In the genomic region with DNA sequence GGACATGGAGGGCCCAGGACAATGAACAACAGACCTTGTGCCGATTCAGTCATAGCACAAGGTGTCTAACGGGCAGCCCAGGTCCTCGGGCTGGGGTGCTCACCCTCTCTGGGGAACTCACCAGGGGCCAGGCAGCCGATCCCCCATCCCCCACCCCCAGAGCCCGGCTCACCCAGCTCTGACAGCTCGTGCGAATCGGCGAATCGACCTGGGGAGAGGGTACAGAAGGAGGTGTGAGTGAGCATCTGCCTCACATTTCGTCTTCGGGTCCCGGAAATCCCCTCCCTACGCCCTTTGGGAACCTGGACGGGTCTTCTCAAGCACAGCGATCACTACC, we compare ENCODE assay signal across 8 cellular contexts. TPM values are rescaled to one million over a fixed set of nuclear protein-coding genes. Genes with fewer than 3 reads are reported as not detected.
A peak's percentile ranks its signal among the peaks of the same experiment; 100 is the strongest.
DNase-seq lines count a peak whose midpoint lies in the region; ATAC-seq, FAIRE-seq and TF ChIP-seq lines count a peak whose summit lies in the region.

No MANE protein-coding gene starts in this region.

- no peaks in the 10 kb centered on the region for H3K9me3 Mint-ChIP-seq in memory B cell

- H3K27ac Mint-ChIP-seq in memory B cell = peak overlapping the region; percentile 88

- no peak for TF ChIP-seq POLR2A in GM12878 (IDR thresholded peaks at IDR 0.05; ENCODE audit: low read depth, low read length)

- H3K4me2 ChIP-seq in BLaER1 treated with 17β-estradiol and CSF1 and Interleukin-3, amounts not matched to agents 10 nM and 100 nM = peak overlapping the region; percentile 69 to 99 (median 95)
- H3K4me2 ChIP-seq in GM12878 (ENCODE audit: control insufficient read depth, insufficient read depth) = peak overlapping the region; percentile 84

- RAD21 ChIA-PET in GM12878 (lab: Charles Lee; ENCODE audit: unreplicated experiment) = interaction anchor here (1.0 to 2.8 kb wide), 5 partner anchors 13 to 146 kb away, joined by 3 to 29 read pairs (median 8); a partner anchor contains a TSS

- POLR2A ChIA-PET in GM12878 (lab: Charles Lee) = interaction anchor here (0.8 to 2.6 kb wide), 7 partner anchors 10 to 70 kb away, joined by 3 to 27 read pairs (median 6); a partner anchor contains a TSS

- H3K36me3 Mint-ChIP-seq in memory B cell = peaks cover 9% of the 10 kb centered on the region

- H3K79me2 ChIP-seq in GM12878 (ENCODE audit: control insufficient read depth, insufficient read depth, low read length) = peaks cover 16% of the 10 kb centered on the region

- peak overlapping the region; percentile 98 for H2AFZ ChIP-seq in GM12878 (ENCODE audit: control insufficient read depth, low read depth, low read length)

- peak overlapping the region; percentile 88 to 95 (median 93) for H3K27ac ChIP-seq in BLaER1 treated with 17β-estradiol and CSF1 and Interleukin-3, amounts not matched to agents 10 nM and 100 nM
- H3K27ac ChIP-seq in GM12878 (ENCODE audit: control insufficient read depth, insufficient read depth) = peak overlapping the region; percentile 92

- H3K4me3 ChIP-seq in BLaER1 treated with 17β-estradiol and CSF1 and Interleukin-3, amounts not matched to agents 10 nM and 100 nM = peak overlapping the region; percentile 81 to 98 (median 92)
- peak overlapping the region; percentile 99 for H3K4me3 ChIP-seq in GM12878

- H3K36me3 ChIP-seq in BLaER1 treated with 17β-estradiol and CSF1 and Interleukin-3, amounts not matched to agents 10 nM and 100 nM = peaks cover 38 to 43% (median 41%) of the 10 kb centered on the region in 11 experiments
- peaks cover 12 to 15% of the 10 kb centered on the region in 2 experiments for H3K36me3 ChIP-seq in GM12878 (ENCODE audit: control insufficient read depth in 2 of 2, insufficient read depth in 2 of 2, low read length in 1 of 2)

- no peaks in the 10 kb centered on the region for H3K9me3 ChIP-seq in BLaER1 treated with 17β-estradiol and CSF1 and Interleukin-3, amounts not matched to agents 10 nM and 100 nM (replicated peaks in 1 of 11)
- no peaks in the 10 kb centered on the region for H3K9me3 ChIP-seq in GM12878 (replicated peaks; ENCODE audit: control insufficient read depth, insufficient read depth, low read length)

- TSS peak; percentile 66 for BruUV-seq in GM12878 (replicated peaks; lab: Mats Ljungman, UMichigan)

- ATAC-seq in HG02852 (IDR thresholded peaks at IDR 0.05; ENCODE audit: unreplicated experiment) = peak; percentile 2
- peak; percentile 4 for ATAC-seq in GM12878
- ATAC-seq in memory B cell (ENCODE audit: low read depth) = peak; percentile 1
- no peak for ATAC-seq in HG03354 (IDR thresholded peaks at IDR 0.05; ENCODE audit: poor library complexity, severe bottlenecking, unreplicated experiment)
- ATAC-seq in HG02623 (IDR thresholded peaks at IDR 0.05; ENCODE audit: unreplicated experiment) = no peak

- 6% methylated on average over 16 of the region's 16 CpGs for WGBS in GM12878 (ENCODE audit: insufficient coverage, insufficient replicate concordance, low lambda C conversion rate, missing lambda C conversion rate)

- H3K4me1 ChIP-seq in BLaER1 treated with 17β-estradiol and CSF1 and Interleukin-3, amounts not matched to agents 10 nM and 100 nM = peaks cover 21 to 54% (median 47%) of the 10 kb centered on the region in 10 experiments
- H3K4me1 ChIP-seq in GM12878 (ENCODE audit: control insufficient read depth, insufficient read depth, low read length) = peaks cover 18% of the 10 kb centered on the region

- no peak for TF ChIP-seq RAD21 in GM12878 (IDR thresholded peaks at IDR 0.05; ENCODE audit: insufficient read depth, low read depth, low read length)

- no peak for TF ChIP-seq CTCF in GM12878 (IDR thresholded peaks at IDR 0.05 in 2 of 3, conservative IDR thresholded peaks at IDR 0.05 in 1 of 3; ENCODE audit: control insufficient read depth in 2 of 3, extremely low read depth in 1 of 3, insufficient read depth in 1 of 3, low read depth in 3 of 3, low read length in 3 of 3)

- H3K4me1 Mint-ChIP-seq in memory B cell = peaks cover 39% of the 10 kb centered on the region

- peak overlapping the region; percentile 89 for H3K4me3 Mint-ChIP-seq in memory B cell

- TF ChIP-seq EP300 in GM12878 (IDR thresholded peaks at IDR 0.05; ENCODE audit: borderline replicate concordance in 1 of 2, control insufficient read depth in 1 of 2, low read depth in 2 of 2, low read length in 2 of 2) = no peak

- SMC1A ChIA-PET in GM12878 (lab: Charles Lee; ENCODE audit: uncharacterized antibody, unreplicated experiment) = interaction anchor here (0.7 to 2.8 kb wide), 5 partner anchors 13 to 48 kb away, joined by 3 to 31 read pairs (median 5); no protein-coding TSS in a partner anchor

- peaks cover 0 to 54% (median 28%) of the 10 kb centered on the region in 11 experiments; a peak in 16 of 22 replicates for H4K20me1 ChIP-seq in BLaER1 treated with 17β-estradiol and CSF1 and Interleukin-3, amounts not matched to agents 10 nM and 100 nM
- no peaks in the 10 kb centered on the region for H4K20me1 ChIP-seq in GM12878 (ENCODE audit: control insufficient read depth, insufficient read depth)

- FAIRE-seq in GM12878 (lab: Jason Lieb, UNC) (peak; percentile 61), urothelium cell line (lab: Jason Lieb, UNC) (no peak)

- intact Hi-C loops in GM12878 (cut with micrococcal nuclease; ENCODE audit: unreplicated experiment) = loop anchor here (2.0 kb wide), 1 partner anchor 70 kb away; a partner anchor contains a TSS

- peaks cover 16 to 25% (median 23%) of the 10 kb centered on the region in 11 experiments for H3K27me3 ChIP-seq in BLaER1 treated with 17β-estradiol and CSF1 and Interleukin-3, amounts not matched to agents 10 nM and 100 nM
- H3K27me3 ChIP-seq in GM12878 (replicated peaks in 1 of 2; ENCODE audit: control insufficient read depth in 2 of 2, insufficient read depth in 2 of 2, low read length in 1 of 2) = peaks cover 2 to 3% of the 10 kb centered on the region in 2 experiments; a peak in 3 of 4 replicates

- H3K9ac ChIP-seq in BLaER1 treated with 17β-estradiol and CSF1 and Interleukin-3, amounts not matched to agents 10 nM and 100 nM = peak overlapping the region; percentile 86 to 96 (median 94)
- peak overlapping the region; percentile 99 for H3K9ac ChIP-seq in GM12878 (ENCODE audit: control insufficient read depth, insufficient read depth, low read length)

- in situ Hi-C loops in GM12878 (cut with MboI) = no loop called here

- no peak for DNase-seq in GM12878 (ENCODE audit: low read depth, low spot score)
- DNase-seq in memory B cell (ENCODE audit: low spot score in 2 of 2) = no peak
- DNase-seq in cerebellar nuclear complex (lab: John Stamatoyannopoulos, UW) = no peak
- DNase-seq in urothelium cell line (ENCODE audit: low spot score) = no peak

- CTCF ChIA-PET in GM12878 (lab: Yijun Ruan, JAX) = interaction anchor here (1.0 to 2.4 kb wide), 4 partner anchors 13 to 146 kb away, joined by 3 to 12 read pairs (median 8); no protein-coding TSS in a partner anchor

- no peaks in the 10 kb centered on the region for H3K27me3 Mint-ChIP-seq in memory B cell

RNA-seq across cellular contexts. Expression of a gene that starts 0.4 kb away (rescaled TPM):
- 25.7 and 30.4 TPM in 2 replicates for total RNA-seq in GM12878 (2013; cell fraction: nucleolus; rRNA removed)
- 40.2 and 53.5 TPM in 2 replicates for total RNA-seq in GM12878 (2014; rRNA removed)
- total RNA-seq in GM12878 (2014; rRNA removed; fragmentation: Illumina TruSeq; extraction: Trizol) = 17.1 and 18.5 TPM in 2 replicates
- total RNA-seq in GM12878 (2021) = 41.5 and 42.2 TPM in 2 replicates
- polyA plus RNA-seq in GM12878 (2011; ENCODE audit: low read depth) = 5.9 TPM
- 12.4 and 19.6 TPM in 2 replicates for polyA plus RNA-seq in GM12878 (2011; rRNA removed)
- polyA plus RNA-seq in GM12878 (2011; cell fraction: cytosol; rRNA removed) = 30.9 and 46.0 TPM in 2 replicates
- 67.9 and 73.5 TPM in 2 replicates for polyA plus RNA-seq in GM12878 (2011; cell fraction: nucleus; rRNA removed)
- 23.4 and 25.2 TPM in 2 replicates for polyA plus RNA-seq in GM12878 (2012)
- 0.46 and 6.4 TPM in 2 replicates for polyA plus RNA-seq in GM12878 (2014; fragmentation: Illumina TruSeq; extraction: Trizol)
- polyA plus RNA-seq in GM12878 (2014; fragmentation: Nextera tagmentation; extraction: Ambion mirVana) = 1 to 10 TPM; 1.4 to 5.6 TPM
- polyA plus RNA-seq in GM12878 (2014; rRNA removed) = 49.8 and 62.6 TPM in 2 replicates
- polyA plus RNA-seq in GM12878 (2016; fragmentation: Nextera tagmentation; extraction: Ambion mirVana) = 10 to 100 TPM; 35.5 to 39.2 TPM
- 14.2 and 30.8 TPM in 2 replicates for polyA minus RNA-seq in GM12878 (2011; rRNA and poly(A)+ RNA removed)
- 18.1 and 23.3 TPM in 2 replicates for polyA minus RNA-seq in GM12878 (2011; cell fraction: cytosol; rRNA and poly(A)+ RNA removed)
- polyA minus RNA-seq in GM12878 (2011; cell fraction: nucleus; rRNA and poly(A)+ RNA removed) = 30.0 and 40.0 TPM in 2 replicates

RNA-seq across cellular contexts. Expression of a gene that starts 5.2 kb away (rescaled TPM):
- total RNA-seq in GM12878 (2013; cell fraction: nucleolus; rRNA removed) = 0.20 and 0.25 TPM in 2 replicates
- total RNA-seq in GM12878 (2014; rRNA removed) (not detected in 2 replicates), GM12878 (2014; rRNA removed; fragmentation: Illumina TruSeq; extraction: Trizol) (not detected in 2 replicates), GM12878 (2021) (0.32 and 0.41 TPM in 2 replicates)
- not detected for polyA plus RNA-seq in GM12878 (2011; ENCODE audit: low read depth)
- polyA plus RNA-seq in GM12878 (2011; rRNA removed) (0.03 TPM in 1 of 2 replicates, not detected in the other), GM12878 (2014; fragmentation: Illumina TruSeq; extraction: Trizol) (0.15 TPM in 1 of 2 replicates, not detected in the other), GM12878 (2014; fragmentation: Nextera tagmentation; extraction: Ambion mirVana) (not detected), GM12878 (2014; rRNA removed) (0.16 and 0.23 TPM in 2 replicates), GM12878 (2016; fragmentation: Nextera tagmentation; extraction: Ambion mirVana) (not detected)
- 0.03 and 0.04 TPM in 2 replicates for polyA plus RNA-seq in GM12878 (2011; cell fraction: cytosol; rRNA removed)
- 0.09 and 0.29 TPM in 2 replicates for polyA plus RNA-seq in GM12878 (2011; cell fraction: nucleus; rRNA removed)
- polyA plus RNA-seq in GM12878 (2012) = 0.15 and 0.37 TPM in 2 replicates
- 0.15 TPM in 1 of 2 replicates, not detected in the other for polyA minus RNA-seq in GM12878 (2011; rRNA and poly(A)+ RNA removed)
- polyA minus RNA-seq in GM12878 (2011; cell fraction: cytosol; rRNA and poly(A)+ RNA removed) = not detected in 2 replicates
- not detected in 2 replicates for polyA minus RNA-seq in GM12878 (2011; cell fraction: nucleus; rRNA and poly(A)+ RNA removed)

RNA-seq across cellular contexts. Expression of a gene that starts 10.2 kb away (rescaled TPM):
- 6.7 and 6.9 TPM in 2 replicates for total RNA-seq in GM12878 (2013; cell fraction: nucleolus; rRNA removed)
- total RNA-seq in GM12878 (2014; rRNA removed) (0.79 and 1.7 TPM in 2 replicates), GM12878 (2014; rRNA removed; fragmentation: Illumina TruSeq; extraction: Trizol) (0.55 and 0.72 TPM in 2 replicates), GM12878 (2021) (0.82 and 1.7 TPM in 2 replicates)
- not detected for polyA plus RNA-seq in GM12878 (2011; ENCODE audit: low read depth)
- polyA plus RNA-seq in GM12878 (2011; rRNA removed) (0.16 and 0.19 TPM in 2 replicates), GM12878 (2014; fragmentation: Illumina TruSeq; extraction: Trizol) (0.13 TPM in 1 of 2 replicates, not detected in the other), GM12878 (2014; fragmentation: Nextera tagmentation; extraction: Ambion mirVana) (not detected), GM12878 (2014; rRNA removed) (0.31 TPM in 1 of 2 replicates, not detected in the other), GM12878 (2016; fragmentation: Nextera tagmentation; extraction: Ambion mirVana) (under 1 TPM in 1 of 2 experiments, not detected in 1; 0.39 TPM)
- 0.20 and 0.30 TPM in 2 replicates for polyA plus RNA-seq in GM12878 (2011; cell fraction: cytosol; rRNA removed)
- 3.6 and 6.1 TPM in 2 replicates for polyA plus RNA-seq in GM12878 (2011; cell fraction: nucleus; rRNA removed)
- 0.17 and 0.31 TPM in 2 replicates for polyA plus RNA-seq in GM12878 (2012)
- polyA minus RNA-seq in GM12878 (2011; rRNA and poly(A)+ RNA removed) = 1.2 and 7.0 TPM in 2 replicates
- 3.2 TPM in 1 of 2 replicates, not detected in the other for polyA minus RNA-seq in GM12878 (2011; cell fraction: cytosol; rRNA and poly(A)+ RNA removed)
- polyA minus RNA-seq in GM12878 (2011; cell fraction: nucleus; rRNA and poly(A)+ RNA removed) = 12.6 and 20.4 TPM in 2 replicates

RNA-seq across cellular contexts. Expression of a gene that starts 31.8 kb away (rescaled TPM):
- 0.90 and 1.7 TPM in 2 replicates for total RNA-seq in GM12878 (2013; cell fraction: nucleolus; rRNA removed)
- 0.16 and 0.17 TPM in 2 replicates for total RNA-seq in GM12878 (2014; rRNA removed)
- 0.09 TPM in 1 of 2 replicates, not detected in the other for total RNA-seq in GM12878 (2014; rRNA removed; fragmentation: Illumina TruSeq; extraction: Trizol)
- total RNA-seq in GM12878 (2021) = 0.44 and 0.48 TPM in 2 replicates
- polyA plus RNA-seq in GM12878 (2011; ENCODE audit: low read depth) = 0.14 TPM
- polyA plus RNA-seq in GM12878 (2011; rRNA removed) = 0.06 and 0.14 TPM in 2 replicates
- polyA plus RNA-seq in GM12878 (2011; cell fraction: cytosol; rRNA removed) = 0.18 and 0.40 TPM in 2 replicates
- polyA plus RNA-seq in GM12878 (2011; cell fraction: nucleus; rRNA removed) = 1.3 and 1.5 TPM in 2 replicates
- polyA plus RNA-seq in GM12878 (2012) = 0.21 and 0.39 TPM in 2 replicates
- polyA plus RNA-seq in GM12878 (2014; fragmentation: Illumina TruSeq; extraction: Trizol) = 0.04 TPM in 1 of 2 replicates, not detected in the other
- polyA plus RNA-seq in GM12878 (2014; fragmentation: Nextera tagmentation; extraction: Ambion mirVana) = not detected
- 0.27 and 0.31 TPM in 2 replicates for polyA plus RNA-seq in GM12878 (2014; rRNA removed)
- under 1 TPM; 0.04 to 0.07 TPM for polyA plus RNA-seq in GM12878 (2016; fragmentation: Nextera tagmentation; extraction: Ambion mirVana)
- 0.21 TPM in 1 of 2 replicates, not detected in the other for polyA minus RNA-seq in GM12878 (2011; rRNA and poly(A)+ RNA removed)
- polyA minus RNA-seq in GM12878 (2011; cell fraction: cytosol; rRNA and poly(A)+ RNA removed) = not detected in 2 replicates
- polyA minus RNA-seq in GM12878 (2011; cell fraction: nucleus; rRNA and poly(A)+ RNA removed) = 0.12 and 0.29 TPM in 2 replicates

Comparison
In these comparisons a context has a peak if more than half of its experiments do, and no peak if none do; other contexts are left out.
1. ATAC-seq: peak in HG02852 (single experiment), GM12878 (single experiment) and memory B cell (single experiment); none in HG03354 (single experiment) and HG02623 (single experiment).